Comparison of ENCODE assay signal across 1 cellular context in the genomic region with DNA sequence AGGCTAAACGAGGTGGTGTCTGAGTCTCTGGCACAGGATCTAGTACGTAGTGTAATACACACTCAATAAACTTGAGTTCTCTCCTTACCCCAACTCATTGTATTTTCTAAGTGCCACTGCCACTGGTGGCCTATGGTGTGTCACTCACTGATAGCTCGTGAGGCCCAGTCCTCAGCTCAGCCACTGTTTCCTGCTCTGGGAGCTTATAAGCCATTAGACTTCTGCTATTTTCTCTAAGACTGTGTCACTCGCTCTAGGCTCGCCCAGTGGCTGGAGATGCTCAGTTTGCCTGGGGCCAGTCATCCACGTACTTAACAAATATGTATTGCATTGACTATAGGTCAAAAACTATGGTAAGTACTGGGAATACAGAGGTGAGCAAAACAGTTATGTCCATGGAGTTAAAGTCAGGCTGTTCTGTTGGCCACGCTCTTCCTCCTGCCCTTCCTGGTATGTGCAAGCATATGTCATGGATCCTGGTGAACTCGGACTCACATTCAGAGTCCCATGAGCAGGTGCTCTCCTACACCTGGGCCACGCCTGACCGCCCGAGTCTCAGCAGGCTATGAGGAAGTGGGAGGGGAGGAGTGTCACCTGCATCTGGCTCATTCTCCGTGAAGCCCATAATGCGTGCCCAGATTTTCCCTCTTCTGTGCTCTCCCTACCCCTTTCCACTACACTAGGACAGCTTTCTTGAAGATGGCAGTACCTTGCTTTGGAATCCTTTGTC.
TF ChIP-seq lines count a peak whose summit lies in the region.

No MANE protein-coding gene starts in this region.

TF ChIP-seq in H1, 55 proteins besides CTCF, POLR2A, EP300 and RAD21:
- no peak for TF ChIP-seq JUN (IDR thresholded peaks at IDR 0.05; ENCODE audit: low read depth, low read length)
- no peak for TF ChIP-seq ZNF274 (IDR thresholded peaks at IDR 0.05; ENCODE audit: borderline replicate concordance, extremely low read depth, low read length)
- no peak for TF ChIP-seq EZH2 (IDR thresholded peaks at IDR 0.05; ENCODE audit: low read depth, low read length, severe bottlenecking)
- TF ChIP-seq FOSL1 (IDR thresholded peaks at IDR 0.05; ENCODE audit: insufficient read depth, low read depth, low read length): no peak
- no peak for TF ChIP-seq EGR1 (IDR thresholded peaks at IDR 0.05; ENCODE audit: borderline replicate concordance, low read depth, low read length)
- TF ChIP-seq SIX5 (IDR thresholded peaks at IDR 0.05; ENCODE audit: low read depth, low read length): no peak
- TF ChIP-seq MAFK (IDR thresholded peaks at IDR 0.05; ENCODE audit: low read depth, low read length): no peak
- no peak for TF ChIP-seq HDAC2 (IDR thresholded peaks at IDR 0.05; ENCODE audit: borderline replicate concordance in 1 of 2, low read depth in 2 of 2, low read length in 2 of 2)
- TF ChIP-seq SP1 (IDR thresholded peaks at IDR 0.05; ENCODE audit: low read depth, low read length): no peak
- TF ChIP-seq NRF1 (IDR thresholded peaks at IDR 0.05; ENCODE audit: low read depth, low read length): no peak
- no peak for TF ChIP-seq JUND (IDR thresholded peaks at IDR 0.05; ENCODE audit: low read length)
- TF ChIP-seq SP2 (IDR thresholded peaks at IDR 0.05; ENCODE audit: low read length): no peak
- TF ChIP-seq CTBP2 (IDR thresholded peaks at IDR 0.05; ENCODE audit: borderline replicate concordance, insufficient read depth, insufficient read length, low read length): no peak
- no peak for TF ChIP-seq CHD2 (IDR thresholded peaks at IDR 0.05; ENCODE audit: low read length)
- no peak for TF ChIP-seq TBP (IDR thresholded peaks at IDR 0.05; ENCODE audit: low read depth, low read length)
- no peak for TF ChIP-seq KDM4A (IDR thresholded peaks at IDR 0.05; ENCODE audit: low read depth, low read length, severe bottlenecking)
- no peak for TF ChIP-seq BRCA1 (IDR thresholded peaks at IDR 0.05; ENCODE audit: low read depth, low read length)
- TF ChIP-seq ATF2 (IDR thresholded peaks at IDR 0.05; ENCODE audit: low read length): no peak
- TF ChIP-seq CEBPB (IDR thresholded peaks at IDR 0.05; ENCODE audit: low read depth, low read length): no peak
- no peak for TF ChIP-seq GABPA (IDR thresholded peaks at IDR 0.05; ENCODE audit: borderline replicate concordance, insufficient read depth, low read length)
